Comparison of ENCODE assay signal across 9 cellular contexts in the genomic region with DNA sequence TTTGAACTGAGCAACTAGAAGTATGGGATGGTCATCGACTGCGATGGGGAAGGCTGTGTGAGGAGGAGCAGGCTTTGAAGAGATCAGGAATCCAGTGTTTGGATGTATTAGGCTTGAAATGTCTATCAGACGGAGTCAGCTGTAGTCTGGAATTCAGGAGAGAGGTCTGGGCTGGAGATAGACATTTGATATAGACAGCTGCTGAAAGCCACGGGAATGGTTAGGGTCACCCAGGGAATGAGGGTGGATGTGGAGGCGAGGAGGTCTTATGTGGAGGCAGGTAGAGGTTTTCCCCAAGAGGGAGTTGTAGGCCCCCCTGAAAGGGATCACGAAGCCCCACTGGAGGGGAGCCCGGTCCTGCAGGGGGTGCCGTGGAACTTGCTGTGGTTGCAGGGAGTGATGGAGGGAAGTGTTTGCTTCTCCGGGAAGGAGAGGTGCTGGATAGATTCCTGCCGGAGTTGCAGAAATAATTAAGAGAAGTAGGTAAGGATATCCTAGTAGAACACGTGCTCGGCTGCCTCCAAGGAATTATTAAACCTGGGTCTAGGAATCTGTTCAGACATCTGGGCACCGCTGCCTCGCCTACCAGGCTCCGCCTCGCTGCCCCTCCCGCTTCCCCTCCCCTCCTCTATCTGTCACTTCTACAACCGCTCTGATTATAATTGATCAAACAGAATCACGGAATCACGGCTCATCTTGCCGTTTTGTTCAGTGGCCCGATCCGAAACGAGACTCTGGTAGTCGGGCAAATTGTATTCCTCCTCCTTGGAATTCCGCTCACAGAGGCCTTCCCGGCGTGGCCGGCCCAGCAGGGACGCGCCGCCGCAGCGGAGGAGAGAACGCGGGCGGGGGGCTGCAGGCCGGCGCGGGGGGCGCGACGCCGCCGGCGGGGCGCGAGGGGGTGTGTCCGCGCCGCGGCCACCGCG. TPM values are rescaled to one million over a fixed set of nuclear protein-coding genes. Genes with fewer than 3 reads are reported as not detected.
DNase-seq lines count a peak whose midpoint lies in the region; ATAC-seq and FAIRE-seq lines count a peak whose summit lies in the region.
"Had no signal": no experiment of that assay in that cellular context is flagged by ENCODE, and none has a peak within 500 bp of the region (broad histone marks: within the 10 kb centered on the region; RNA-seq: fewer than 3 reads in every experiment).

No MANE protein-coding gene starts in this region.

- H3K9me3 Mint-ChIP-seq in activated CD4-positive, alpha-beta T cell treated with anti-CD3 and anti-CD28 coated beads for 36 hours (ENCODE audit: low read depth): no peaks in the 10 kb centered on the region
- H3K9me3 Mint-ChIP-seq in activated CD8-positive, alpha-beta T cell treated with anti-CD3 and anti-CD28 coated beads, Interleukin-2, amount 10 ng/mL, durations not matched to agents 7 days and 5 days (ENCODE audit: insufficient read depth): no peaks in the 10 kb centered on the region
- H3K9me3 Mint-ChIP-seq in immature natural killer cell: peaks cover 0 to 2% (median 0%) of the 10 kb centered on the region in 6 donors

- no peak for FAIRE-seq in RCC 7860 (lab: Jason Lieb, UNC)
- FAIRE-seq: G401.6 had no signal

- peak overlapping the region; percentile 50 for H3K4me3 ChIP-seq in thymus (ENCODE audit: low read length)

- H3K4me3 Mint-ChIP-seq in activated CD4-positive, alpha-beta T cell treated with anti-CD3 and anti-CD28 coated beads for 36 hours: peak overlapping the region; percentile 50
- peak overlapping the region; percentile 57 for H3K4me3 Mint-ChIP-seq in activated CD8-positive, alpha-beta T cell treated with anti-CD3 and anti-CD28 coated beads, Interleukin-2, amount 10 ng/mL, durations not matched to agents 7 days and 5 days
- peak overlapping the region; percentile 1 to 64 (median 57) for H3K4me3 Mint-ChIP-seq in immature natural killer cell

- peaks cover 57% of the 10 kb centered on the region for H3K27me3 Mint-ChIP-seq in activated CD4-positive, alpha-beta T cell treated with anti-CD3 and anti-CD28 coated beads for 36 hours
- H3K27me3 Mint-ChIP-seq in activated CD8-positive, alpha-beta T cell treated with anti-CD3 and anti-CD28 coated beads, Interleukin-2, amount 10 ng/mL, durations not matched to agents 7 days and 5 days (ENCODE audit: low read depth): peaks cover 75% of the 10 kb centered on the region
- peaks cover 9 to 40% (median 20%) of the 10 kb centered on the region in 3 donors for H3K27me3 Mint-ChIP-seq in immature natural killer cell (ENCODE audit: low read depth in 3 of 3)

- intact Hi-C loops in activated CD4-positive, alpha-beta T cell treated with anti-CD3 and anti-CD28 coated beads for 36 hours (cut with DNase I, micrococcal nuclease): no loop called here

- H3K27ac ChIP-seq in thymus (ENCODE audit: low read depth): no peak overlapping the region

- WGBS in thymus: 15% methylated on average over 54 of the region's 54 CpGs

- H3K4me1 ChIP-seq in thymus (ENCODE audit: control insufficient read depth, insufficient read depth, low read length): peaks cover 6% of the 10 kb centered on the region

- no peak for DNase-seq in activated CD4-positive, alpha-beta T cell treated with anti-CD3 and anti-CD28 coated beads for 36 hours
- no peak for DNase-seq in activated CD4-positive, alpha-beta T cell treated with anti-CD3 and anti-CD28 coated beads for 1 hour
- DNase-seq in activated CD8-positive, alpha-beta T cell treated with anti-CD3 and anti-CD28 coated beads, Interleukin-2, amount 10 ng/mL, durations not matched to agents 7 days and 5 days: no peak
- no peak for DNase-seq in immature natural killer cell
- no peak for DNase-seq in RCC 7860 (ENCODE audit: low spot score)
- no peak for DNase-seq in stimulated activated naive CD4-positive, alpha-beta T cell treated with Interleukin-2 at 50 U/mL for 16 hours (lab: John Stamatoyannopoulos, UW)

- H3K27me3 ChIP-seq in thymus (ENCODE audit: control insufficient read depth, insufficient read depth): peaks cover 56% of the 10 kb centered on the region

- H3K27ac Mint-ChIP-seq in activated CD4-positive, alpha-beta T cell treated with anti-CD3 and anti-CD28 coated beads for 36 hours: no peak overlapping the region
- H3K27ac Mint-ChIP-seq in activated CD8-positive, alpha-beta T cell treated with anti-CD3 and anti-CD28 coated beads, Interleukin-2, amount 10 ng/mL, durations not matched to agents 7 days and 5 days: no peak overlapping the region
- H3K27ac Mint-ChIP-seq in immature natural killer cell: no peak overlapping the region

- H3K36me3 Mint-ChIP-seq in activated CD4-positive, alpha-beta T cell treated with anti-CD3 and anti-CD28 coated beads for 36 hours (ENCODE audit: low read depth): no peaks in the 10 kb centered on the region
- no peaks in the 10 kb centered on the region for H3K36me3 Mint-ChIP-seq in activated CD8-positive, alpha-beta T cell treated with anti-CD3 and anti-CD28 coated beads, Interleukin-2, amount 10 ng/mL, durations not matched to agents 7 days and 5 days (ENCODE audit: low read depth)
- peaks cover 0 to 7% (median 0%) of the 10 kb centered on the region in 3 donors for H3K36me3 Mint-ChIP-seq in immature natural killer cell

- peaks cover 12% of the 10 kb centered on the region for H3K4me1 Mint-ChIP-seq in activated CD4-positive, alpha-beta T cell treated with anti-CD3 and anti-CD28 coated beads for 36 hours
- H3K4me1 Mint-ChIP-seq in activated CD8-positive, alpha-beta T cell treated with anti-CD3 and anti-CD28 coated beads, Interleukin-2, amount 10 ng/mL, durations not matched to agents 7 days and 5 days (ENCODE audit: low read depth): peaks cover 19% of the 10 kb centered on the region
- peaks cover 7 to 21% of the 10 kb centered on the region in 2 donors for H3K4me1 Mint-ChIP-seq in immature natural killer cell

- CTCF ChIA-PET in activated CD4-positive, alpha-beta T cell treated with anti-CD3 and anti-CD28 coated beads for 36 hours (lab: Charles Lee): no interaction called here
- CTCF ChIA-PET in activated CD8-positive, alpha-beta T cell treated with anti-CD3 and anti-CD28 coated beads, Interleukin-2, amount 10 ng/mL, durations not matched to agents 7 days and 5 days (lab: Charles Lee): no interaction called here

- ATAC-seq in activated CD4-positive, alpha-beta T cell treated with anti-CD3 and anti-CD28 coated beads for 36 hours: no peak
- no peak for ATAC-seq in activated CD8-positive, alpha-beta T cell treated with anti-CD3 and anti-CD28 coated beads, Interleukin-2, amount 10 ng/mL, durations not matched to agents 7 days and 5 days
- ATAC-seq in GM19455 (IDR thresholded peaks at IDR 0.05; ENCODE audit: unreplicated experiment): no peak

- POLR2A ChIA-PET in activated CD4-positive, alpha-beta T cell treated with anti-CD3 and anti-CD28 coated beads for 36 hours (lab: Charles Lee): no interaction called here
- POLR2A ChIA-PET in activated CD8-positive, alpha-beta T cell treated with anti-CD3 and anti-CD28 coated beads, Interleukin-2, amount 10 ng/mL, durations not matched to agents 7 days and 5 days (lab: Charles Lee): no interaction called here

- no peaks in the 10 kb centered on the region for H3K9me3 ChIP-seq in thymus (ENCODE audit: control insufficient read depth)

- no peaks in the 10 kb centered on the region for H3K36me3 ChIP-seq in thymus (ENCODE audit: control insufficient read depth, insufficient read depth)

RNA-seq across cellular contexts. Expression of gene CACNA1C, which starts 0.8 kb away (rescaled TPM):
- total RNA-seq in activated CD4-positive, alpha-beta T cell treated with anti-CD3 and anti-CD28 coated beads for 36 hours: under 1 TPM; 0.11 TPM
- total RNA-seq in activated CD8-positive, alpha-beta T cell treated with anti-CD3 and anti-CD28 coated beads, Interleukin-2, amount 10 ng/mL, durations not matched to agents 7 days and 5 days: under 1 TPM; 0.08 TPM
- polyA plus RNA-seq in immature natural killer cell (under 1 TPM; 0.05 to 0.36 (median 0.12) TPM), thymus (0.71 TPM)

RNA-seq across cellular contexts. Expression of gene DCP1B, which starts 47.7 kb away (rescaled TPM):
- 10 to 100 TPM; 14.5 to 16.1 TPM for total RNA-seq in activated CD4-positive, alpha-beta T cell treated with anti-CD3 and anti-CD28 coated beads for 36 hours
- total RNA-seq in activated CD8-positive, alpha-beta T cell treated with anti-CD3 and anti-CD28 coated beads, Interleukin-2, amount 10 ng/mL, durations not matched to agents 7 days and 5 days: 10 to 100 TPM; 12.8 to 13.3 TPM
- polyA plus RNA-seq in immature natural killer cell: 10 to 100 TPM in 1 of 3 donors, 1 to 10 TPM in 2; 3.5 to 14.0 (median 6.2) TPM
- polyA plus RNA-seq in thymus: 9.4 TPM
